ENCODE assay signal across 1 cellular context in the genomic region with DNA sequence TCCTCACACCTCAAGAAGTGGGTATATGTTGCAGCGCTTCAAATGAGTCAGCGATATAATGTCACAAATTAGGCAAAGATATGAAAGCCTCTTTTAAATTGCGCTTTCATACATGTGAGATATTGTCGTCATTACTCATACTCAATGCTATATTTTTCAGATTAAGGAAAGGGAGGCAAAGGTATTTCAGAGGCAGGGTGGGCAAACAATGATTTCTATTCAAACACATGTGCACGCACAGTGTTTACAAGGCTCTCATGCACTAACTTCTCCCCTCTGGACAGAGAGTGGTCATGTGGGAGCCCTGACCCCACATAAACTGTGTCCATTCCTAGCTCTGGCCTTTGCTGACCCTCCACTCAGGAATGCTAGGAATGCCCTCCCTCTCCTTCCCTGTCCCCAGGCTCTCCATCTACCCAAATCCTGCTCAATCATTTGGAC.
TF ChIP-seq lines count a peak whose summit lies in the region.

No MANE protein-coding gene starts in this region.

TF ChIP-seq in HepG2, 621 proteins besides CTCF, POLR2A, EP300 and RAD21 (continued from another document and continues in another):
- TF ChIP-seq, protein P1, sequence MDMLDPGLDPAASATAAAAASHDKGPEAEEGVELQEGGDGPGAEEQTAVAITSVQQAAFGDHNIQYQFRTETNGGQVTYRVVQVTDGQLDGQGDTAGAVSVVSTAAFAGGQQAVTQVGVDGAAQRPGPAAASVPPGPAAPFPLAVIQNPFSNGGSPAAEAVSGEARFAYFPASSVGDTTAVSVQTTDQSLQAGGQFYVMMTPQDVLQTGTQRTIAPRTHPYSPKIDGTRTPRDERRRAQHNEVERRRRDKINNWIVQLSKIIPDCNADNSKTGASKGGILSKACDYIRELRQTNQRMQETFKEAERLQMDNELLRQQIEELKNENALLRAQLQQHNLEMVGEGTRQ (IDR thresholded peaks at IDR 0.05; ENCODE audit: low read depth, low read length): no peak; the same call in 1 of the 2 replicates
- TF ChIP-seq, protein P1 (CRISPR knock-in tag; IDR thresholded peaks at IDR 0.05; ENCODE audit: borderline replicate concordance): peak; percentile 43; the same call in 1 of the 2 replicates
- TF ChIP-seq EZH2 (conservative IDR thresholded peaks at IDR 0.05; ENCODE audit: low read depth, low read length): no peak
- TF ChIP-seq, protein P2, sequence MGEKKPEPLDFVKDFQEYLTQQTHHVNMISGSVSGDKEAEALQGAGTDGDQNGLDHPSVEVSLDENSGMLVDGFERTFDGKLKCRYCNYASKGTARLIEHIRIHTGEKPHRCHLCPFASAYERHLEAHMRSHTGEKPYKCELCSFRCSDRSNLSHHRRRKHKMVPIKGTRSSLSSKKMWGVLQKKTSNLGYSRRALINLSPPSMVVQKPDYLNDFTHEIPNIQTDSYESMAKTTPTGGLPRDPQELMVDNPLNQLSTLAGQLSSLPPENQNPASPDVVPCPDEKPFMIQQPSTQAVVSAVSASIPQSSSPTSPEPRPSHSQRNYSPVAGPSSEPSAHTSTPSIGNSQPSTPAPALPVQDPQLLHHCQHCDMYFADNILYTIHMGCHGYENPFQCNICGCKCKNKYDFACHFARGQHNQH (CRISPR knock-in tag; IDR thresholded peaks at IDR 0.05): peak; percentile 47; the same call in 1 of the 2 replicates
- peak; percentile 99 for TF ChIP-seq RXRB (CRISPR knock-in tag; IDR thresholded peaks at IDR 0.05; ENCODE audit: borderline replicate concordance)
- no peak for TF ChIP-seq ZNF546 (CRISPR knock-in tag; conservative IDR thresholded peaks at IDR 0.05)
- TF ChIP-seq, protein P3, sequence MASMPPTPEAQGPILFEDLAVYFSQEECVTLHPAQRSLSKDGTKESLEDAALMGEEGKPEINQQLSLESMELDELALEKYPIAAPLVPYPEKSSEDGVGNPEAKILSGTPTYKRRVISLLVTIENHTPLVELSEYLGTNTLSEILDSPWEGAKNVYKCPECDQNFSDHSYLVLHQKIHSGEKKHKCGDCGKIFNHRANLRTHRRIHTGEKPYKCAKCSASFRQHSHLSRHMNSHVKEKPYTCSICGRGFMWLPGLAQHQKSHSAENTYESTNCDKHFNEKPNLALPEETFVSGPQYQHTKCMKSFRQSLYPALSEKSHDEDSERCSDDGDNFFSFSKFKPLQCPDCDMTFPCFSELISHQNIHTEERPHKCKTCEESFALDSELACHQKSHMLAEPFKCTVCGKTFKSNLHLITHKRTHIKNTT (CRISPR knock-in tag; IDR thresholded peaks at IDR 0.05): no peak
- TF ChIP-seq, protein P4, sequence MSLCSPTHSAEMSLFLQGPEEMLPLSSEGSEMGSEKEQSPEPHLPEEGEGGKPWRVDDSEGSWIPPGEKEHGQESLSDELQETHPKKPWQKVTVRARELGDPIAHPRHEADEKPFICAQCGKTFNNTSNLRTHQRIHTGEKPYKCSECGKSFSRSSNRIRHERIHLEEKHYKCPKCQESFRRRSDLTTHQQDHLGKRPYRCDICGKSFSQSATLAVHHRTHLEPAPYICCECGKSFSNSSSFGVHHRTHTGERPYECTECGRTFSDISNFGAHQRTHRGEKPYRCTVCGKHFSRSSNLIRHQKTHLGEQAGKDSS (CRISPR knock-in tag; IDR thresholded peaks at IDR 0.05; ENCODE audit: borderline replicate concordance, low read depth): no peak
- TF ChIP-seq, protein P5, sequence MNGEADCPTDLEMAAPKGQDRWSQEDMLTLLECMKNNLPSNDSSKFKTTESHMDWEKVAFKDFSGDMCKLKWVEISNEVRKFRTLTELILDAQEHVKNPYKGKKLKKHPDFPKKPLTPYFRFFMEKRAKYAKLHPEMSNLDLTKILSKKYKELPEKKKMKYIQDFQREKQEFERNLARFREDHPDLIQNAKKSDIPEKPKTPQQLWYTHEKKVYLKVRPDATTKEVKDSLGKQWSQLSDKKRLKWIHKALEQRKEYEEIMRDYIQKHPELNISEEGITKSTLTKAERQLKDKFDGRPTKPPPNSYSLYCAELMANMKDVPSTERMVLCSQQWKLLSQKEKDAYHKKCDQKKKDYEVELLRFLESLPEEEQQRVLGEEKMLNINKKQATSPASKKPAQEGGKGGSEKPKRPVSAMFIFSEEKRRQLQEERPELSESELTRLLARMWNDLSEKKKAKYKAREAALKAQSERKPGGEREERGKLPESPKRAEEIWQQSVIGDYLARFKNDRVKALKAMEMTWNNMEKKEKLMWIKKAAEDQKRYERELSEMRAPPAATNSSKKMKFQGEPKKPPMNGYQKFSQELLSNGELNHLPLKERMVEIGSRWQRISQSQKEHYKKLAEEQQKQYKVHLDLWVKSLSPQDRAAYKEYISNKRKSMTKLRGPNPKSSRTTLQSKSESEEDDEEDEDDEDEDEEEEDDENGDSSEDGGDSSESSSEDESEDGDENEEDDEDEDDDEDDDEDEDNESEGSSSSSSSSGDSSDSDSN (CRISPR knock-in tag; IDR thresholded peaks at IDR 0.05): no peak
- TF ChIP-seq TEAD3 (CRISPR knock-in tag; optimal IDR thresholded peaks at IDR 0.05; ENCODE audit: borderline replicate concordance): peak; percentile 100
- peak; percentile 75 for TF ChIP-seq DPF2 (CRISPR knock-in tag; IDR thresholded peaks at IDR 0.05; ENCODE audit: borderline replicate concordance, low read depth)
- TF ChIP-seq, protein P6, sequence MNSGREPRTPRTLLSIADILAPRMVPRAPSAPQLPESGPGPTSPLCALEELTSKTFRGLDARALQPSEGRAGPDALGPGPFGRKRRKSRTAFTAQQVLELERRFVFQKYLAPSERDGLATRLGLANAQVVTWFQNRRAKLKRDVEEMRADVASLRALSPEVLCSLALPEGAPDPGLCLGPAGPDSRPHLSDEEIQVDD (CRISPR knock-in tag; IDR thresholded peaks at IDR 0.05; ENCODE audit: borderline replicate concordance): no peak
- TF ChIP-seq MYNN (CRISPR knock-in tag; IDR thresholded peaks at IDR 0.05; ENCODE audit: low read depth): no peak
- no peak for TF ChIP-seq CBX2 (IDR thresholded peaks at IDR 0.05; ENCODE audit: low read depth, low read length)
- no peak for TF ChIP-seq CBX2 (CRISPR knock-in tag; IDR thresholded peaks at IDR 0.05; ENCODE audit: low read depth)
- TF ChIP-seq, protein P7, sequence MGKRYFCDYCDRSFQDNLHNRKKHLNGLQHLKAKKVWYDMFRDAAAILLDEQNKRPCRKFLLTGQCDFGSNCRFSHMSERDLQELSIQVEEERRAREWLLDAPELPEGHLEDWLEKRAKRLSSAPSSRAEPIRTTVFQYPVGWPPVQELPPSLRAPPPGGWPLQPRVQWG (CRISPR knock-in tag; IDR thresholded peaks at IDR 0.05; ENCODE audit: borderline replicate concordance, low read depth): no peak
- 0 out of 2 replicates have a peak, but pooled peaks have one; percentile 6 for TF ChIP-seq NR2C2 (CRISPR knock-in tag; IDR thresholded peaks at IDR 0.05; ENCODE audit: borderline replicate concordance)
- TF ChIP-seq REL (CRISPR knock-in tag; conservative IDR thresholded peaks at IDR 0.05): no peak
- TF ChIP-seq GATAD2A (CRISPR knock-in tag; IDR thresholded peaks at IDR 0.05): peak; percentile 93
- no peak for TF ChIP-seq ZFAT (CRISPR knock-in tag; conservative IDR thresholded peaks at IDR 0.05)
- TF ChIP-seq ZNF724P (CRISPR knock-in tag; IDR thresholded peaks at IDR 0.05; ENCODE audit: borderline replicate concordance): no peak
- TF ChIP-seq KAT2B (IDR thresholded peaks at IDR 0.05; ENCODE audit: borderline replicate concordance, low read depth, low read length): no peak
- TF ChIP-seq SP5 (CRISPR knock-in tag; IDR thresholded peaks at IDR 0.05; ENCODE audit: borderline replicate concordance, low read depth): no peak
- TF ChIP-seq, protein P8, sequence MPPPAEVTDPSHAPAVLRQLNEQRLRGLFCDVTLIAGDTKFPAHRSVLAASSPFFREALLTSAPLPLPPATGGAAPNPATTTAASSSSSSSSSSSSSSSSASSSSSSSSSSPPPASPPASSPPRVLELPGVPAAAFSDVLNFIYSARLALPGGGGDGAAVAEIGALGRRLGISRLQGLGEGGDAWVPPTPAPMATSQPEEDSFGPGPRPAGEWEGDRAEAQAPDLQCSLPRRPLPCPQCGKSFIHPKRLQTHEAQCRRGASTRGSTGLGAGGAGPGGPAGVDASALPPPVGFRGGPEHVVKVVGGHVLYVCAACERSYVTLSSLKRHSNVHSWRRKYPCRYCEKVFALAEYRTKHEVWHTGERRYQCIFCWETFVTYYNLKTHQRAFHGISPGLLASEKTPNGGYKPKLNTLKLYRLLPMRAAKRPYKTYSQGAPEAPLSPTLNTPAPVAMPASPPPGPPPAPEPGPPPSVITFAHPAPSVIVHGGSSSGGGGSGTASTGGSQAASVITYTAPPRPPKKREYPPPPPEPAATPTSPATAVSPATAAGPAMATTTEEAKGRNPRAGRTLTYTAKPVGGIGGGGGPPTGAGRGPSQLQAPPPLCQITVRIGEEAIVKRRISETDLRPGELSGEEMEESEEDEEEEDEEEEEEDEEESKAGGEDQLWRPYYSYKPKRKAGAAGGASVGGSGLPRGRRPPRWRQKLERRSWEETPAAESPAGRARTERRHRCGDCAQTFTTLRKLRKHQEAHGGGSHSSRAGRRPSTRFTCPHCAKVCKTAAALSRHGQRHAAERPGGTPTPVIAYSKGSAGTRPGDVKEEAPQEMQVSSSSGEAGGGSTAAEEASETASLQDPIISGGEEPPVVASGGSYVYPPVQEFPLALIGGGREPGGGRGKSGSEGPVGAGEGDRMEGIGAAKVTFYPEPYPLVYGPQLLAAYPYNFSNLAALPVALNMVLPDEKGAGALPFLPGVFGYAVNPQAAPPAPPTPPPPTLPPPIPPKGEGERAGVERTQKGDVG (CRISPR knock-in tag; IDR thresholded peaks at IDR 0.05; ENCODE audit: borderline replicate concordance): no peak
- TF ChIP-seq SATB2 (CRISPR knock-in tag; IDR thresholded peaks at IDR 0.05): no peak
- TF ChIP-seq, protein P9, sequence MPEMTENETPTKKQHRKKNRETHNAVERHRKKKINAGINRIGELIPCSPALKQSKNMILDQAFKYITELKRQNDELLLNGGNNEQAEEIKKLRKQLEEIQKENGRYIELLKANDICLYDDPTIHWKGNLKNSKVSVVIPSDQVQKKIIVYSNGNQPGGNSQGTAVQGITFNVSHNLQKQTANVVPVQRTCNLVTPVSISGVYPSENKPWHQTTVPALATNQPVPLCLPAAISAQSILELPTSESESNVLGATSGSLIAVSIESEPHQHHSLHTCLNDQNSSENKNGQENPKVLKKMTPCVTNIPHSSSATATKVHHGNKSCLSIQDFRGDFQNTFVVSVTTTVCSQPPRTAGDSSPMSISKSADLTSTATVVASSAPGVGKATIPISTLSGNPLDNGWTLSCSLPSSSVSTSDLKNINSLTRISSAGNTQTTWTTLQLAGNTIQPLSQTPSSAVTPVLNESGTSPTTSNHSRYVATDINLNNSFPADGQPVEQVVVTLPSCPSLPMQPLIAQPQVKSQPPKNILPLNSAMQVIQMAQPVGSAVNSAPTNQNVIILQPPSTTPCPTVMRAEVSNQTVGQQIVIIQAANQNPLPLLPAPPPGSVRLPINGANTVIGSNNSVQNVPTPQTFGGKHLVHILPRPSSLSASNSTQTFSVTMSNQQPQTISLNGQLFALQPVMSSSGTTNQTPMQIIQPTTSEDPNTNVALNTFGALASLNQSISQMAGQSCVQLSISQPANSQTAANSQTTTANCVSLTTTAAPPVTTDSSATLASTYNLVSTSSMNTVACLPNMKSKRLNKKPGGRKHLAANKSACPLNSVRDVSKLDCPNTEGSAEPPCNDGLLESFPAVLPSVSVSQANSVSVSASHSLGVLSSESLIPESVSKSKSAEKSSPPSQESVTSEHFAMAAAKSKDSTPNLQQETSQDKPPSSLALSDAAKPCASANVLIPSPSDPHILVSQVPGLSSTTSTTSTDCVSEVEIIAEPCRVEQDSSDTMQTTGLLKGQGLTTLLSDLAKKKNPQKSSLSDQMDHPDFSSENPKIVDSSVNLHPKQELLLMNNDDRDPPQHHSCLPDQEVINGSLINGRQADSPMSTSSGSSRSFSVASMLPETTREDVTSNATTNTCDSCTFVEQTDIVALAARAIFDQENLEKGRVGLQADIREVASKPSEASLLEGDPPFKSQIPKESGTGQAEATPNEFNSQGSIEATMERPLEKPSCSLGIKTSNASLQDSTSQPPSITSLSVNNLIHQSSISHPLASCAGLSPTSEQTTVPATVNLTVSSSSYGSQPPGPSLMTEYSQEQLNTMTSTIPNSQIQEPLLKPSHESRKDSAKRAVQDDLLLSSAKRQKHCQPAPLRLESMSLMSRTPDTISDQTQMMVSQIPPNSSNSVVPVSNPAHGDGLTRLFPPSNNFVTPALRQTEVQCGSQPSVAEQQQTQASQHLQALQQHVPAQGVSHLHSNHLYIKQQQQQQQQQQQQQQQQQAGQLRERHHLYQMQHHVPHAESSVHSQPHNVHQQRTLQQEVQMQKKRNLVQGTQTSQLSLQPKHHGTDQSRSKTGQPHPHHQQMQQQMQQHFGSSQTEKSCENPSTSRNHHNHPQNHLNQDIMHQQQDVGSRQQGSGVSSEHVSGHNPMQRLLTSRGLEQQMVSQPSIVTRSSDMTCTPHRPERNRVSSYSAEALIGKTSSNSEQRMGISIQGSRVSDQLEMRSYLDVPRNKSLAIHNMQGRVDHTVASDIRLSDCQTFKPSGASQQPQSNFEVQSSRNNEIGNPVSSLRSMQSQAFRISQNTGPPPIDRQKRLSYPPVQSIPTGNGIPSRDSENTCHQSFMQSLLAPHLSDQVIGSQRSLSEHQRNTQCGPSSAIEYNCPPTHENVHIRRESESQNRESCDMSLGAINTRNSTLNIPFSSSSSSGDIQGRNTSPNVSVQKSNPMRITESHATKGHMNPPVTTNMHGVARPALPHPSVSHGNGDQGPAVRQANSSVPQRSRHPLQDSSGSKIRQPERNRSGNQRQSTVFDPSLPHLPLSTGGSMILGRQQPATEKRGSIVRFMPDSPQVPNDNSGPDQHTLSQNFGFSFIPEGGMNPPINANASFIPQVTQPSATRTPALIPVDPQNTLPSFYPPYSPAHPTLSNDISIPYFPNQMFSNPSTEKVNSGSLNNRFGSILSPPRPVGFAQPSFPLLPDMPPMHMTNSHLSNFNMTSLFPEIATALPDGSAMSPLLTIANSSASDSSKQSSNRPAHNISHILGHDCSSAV (CRISPR knock-in tag; IDR thresholded peaks at IDR 0.05; ENCODE audit: borderline replicate concordance): no peak
- TF ChIP-seq, protein P10, sequence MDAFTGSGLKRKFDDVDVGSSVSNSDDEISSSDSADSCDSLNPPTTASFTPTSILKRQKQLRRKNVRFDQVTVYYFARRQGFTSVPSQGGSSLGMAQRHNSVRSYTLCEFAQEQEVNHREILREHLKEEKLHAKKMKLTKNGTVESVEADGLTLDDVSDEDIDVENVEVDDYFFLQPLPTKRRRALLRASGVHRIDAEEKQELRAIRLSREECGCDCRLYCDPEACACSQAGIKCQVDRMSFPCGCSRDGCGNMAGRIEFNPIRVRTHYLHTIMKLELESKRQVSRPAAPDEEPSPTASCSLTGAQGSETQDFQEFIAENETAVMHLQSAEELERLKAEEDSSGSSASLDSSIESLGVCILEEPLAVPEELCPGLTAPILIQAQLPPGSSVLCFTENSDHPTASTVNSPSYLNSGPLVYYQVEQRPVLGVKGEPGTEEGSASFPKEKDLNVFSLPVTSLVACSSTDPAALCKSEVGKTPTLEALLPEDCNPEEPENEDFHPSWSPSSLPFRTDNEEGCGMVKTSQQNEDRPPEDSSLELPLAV (CRISPR knock-in tag; conservative IDR thresholded peaks at IDR 0.05; ENCODE audit: low read depth): no peak
- TF ChIP-seq SYNCRIP (IDR thresholded peaks at IDR 0.05; ENCODE audit: insufficient read depth, low read depth, low read length): no peak
